In the genomic region with DNA sequence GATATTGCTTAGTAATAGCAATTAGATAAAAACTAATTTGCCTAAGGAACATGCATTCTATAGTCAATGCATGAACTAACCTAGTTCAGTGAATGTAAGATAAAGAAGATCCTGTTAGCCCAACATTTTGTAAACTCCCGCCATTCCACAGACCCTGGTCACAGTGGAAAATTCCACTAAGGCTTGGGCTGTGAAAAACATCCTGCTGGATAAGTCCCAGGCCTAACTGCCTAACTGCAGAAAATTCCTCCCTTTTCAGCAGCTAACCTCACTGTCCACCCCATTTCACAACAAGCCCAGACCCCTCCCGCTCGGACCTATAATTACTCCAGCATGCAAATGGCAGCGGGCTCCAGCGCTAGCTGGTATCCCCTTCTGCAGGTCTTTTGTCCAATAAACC, we compare ENCODE assay signal across 36 cellular contexts.
"Had no signal": no experiment of that assay in that cellular context is flagged by ENCODE, and none has a peak within 500 bp of the region (broad histone marks: within the 10 kb centered on the region; RNA-seq: fewer than 3 reads in every experiment).

No MANE protein-coding gene starts in this region.

- H3K27me3 ChIP-seq: adrenal gland, body of pancreas, breast epithelium, cardiac muscle cell, colonic mucosa, esophagus squamous epithelium, gastroesophageal sphincter had no signal

- H3K36me3 ChIP-seq: adrenal gland, breast epithelium, cardiac muscle cell, colonic mucosa, esophagus squamous epithelium, gastroesophageal sphincter, WERI-Rb-1 had no signal

- H3K4me1 ChIP-seq: adrenal gland, body of pancreas, breast epithelium, colonic mucosa, esophagus squamous epithelium, gastroesophageal sphincter had no signal

- H3K36me3 Mint-ChIP-seq: activated naive CD8-positive, alpha-beta T cell had no signal

- H3K4me3 Mint-ChIP-seq: activated B cell treated with CpG ODN at 0.5 μM for 24 hours; activated CD8-positive, alpha-beta T cell treated with anti-CD3 and anti-CD28 coated beads for 36 hours; activated naive CD8-positive, alpha-beta T cell; activated naive CD8-positive, alpha-beta T cell treated with anti-CD3 and anti-CD28 coated beads, Interleukin-2, amount 50 U/mL, for 24 hours; activated T-cell treated with anti-CD3 and anti-CD28 coated beads, Interleukin-2, amount 50 U/mL, for 4 hours; activated T-helper 17 cell treated with anti-CD3 and anti-CD28 coated beads, Interleukin-2, amount 50 U/mL, for 72 hours; T-helper 17 cell; T-helper 2 cell treated with Interferon-gamma antibody and Interleukin-4, amounts not matched to agents 5 μg/mL and 100 μg/mL, for 36 hours had no signal

- FAIRE-seq: endometrium, endothelial cell of umbilical vein had no signal

- H3K27ac Mint-ChIP-seq: activated B cell treated with CpG ODN at 0.5 μM for 24 hours; activated CD8-positive, alpha-beta T cell treated with anti-CD3 and anti-CD28 coated beads for 36 hours; activated naive CD8-positive, alpha-beta T cell; activated naive CD8-positive, alpha-beta T cell treated with anti-CD3 and anti-CD28 coated beads, Interleukin-2, amount 50 U/mL, for 24 hours; activated T-helper 17 cell treated with anti-CD3 and anti-CD28 coated beads, Interleukin-2, amount 50 U/mL, for 72 hours; T-helper 17 cell; T-helper 2 cell treated with Interferon-gamma antibody and Interleukin-4, amounts not matched to agents 5 μg/mL and 100 μg/mL, for 36 hours had no signal

- H3K27me3 Mint-ChIP-seq: activated B cell treated with CpG ODN at 0.5 μM for 24 hours; activated CD8-positive, alpha-beta T cell treated with anti-CD3 and anti-CD28 coated beads for 36 hours; activated naive CD8-positive, alpha-beta T cell; activated naive CD8-positive, alpha-beta T cell treated with anti-CD3 and anti-CD28 coated beads, Interleukin-2, amount 50 U/mL, for 24 hours; activated T-helper 17 cell treated with anti-CD3 and anti-CD28 coated beads, Interleukin-2, amount 50 U/mL, for 72 hours; T-helper 17 cell had no signal

- ATAC-seq: activated CD4-positive, CD25-positive, alpha-beta regulatory T cell treated with anti-CD3 and anti-CD28 coated beads, Interleukin-2, amount 50 U/mL, for 24 hours; activated CD8-positive, alpha-beta T cell treated with anti-CD3 and anti-CD28 coated beads for 36 hours; activated naive CD8-positive, alpha-beta T cell treated with anti-CD3 and anti-CD28 coated beads, Interleukin-2, amount 50 U/mL, for 24 hours; activated T-cell treated with anti-CD3 and anti-CD28 coated beads, Interleukin-2, amount 50 U/mL, for 4 hours; activated T-helper 17 cell treated with anti-CD3 and anti-CD28 coated beads, Interleukin-2, amount 50 U/mL, for 72 hours; body of pancreas; gastroesophageal sphincter; T-helper 17 cell had no signal

- H3K9me3 ChIP-seq: adrenal gland, body of pancreas, breast epithelium, colonic mucosa, esophagus squamous epithelium, gastroesophageal sphincter had no signal

- H3K27ac ChIP-seq: adrenal gland, body of pancreas, breast epithelium, cardiac muscle cell, colonic mucosa, epithelial cell of prostate, esophagus squamous epithelium, gastroesophageal sphincter, WERI-Rb-1 had no signal

- H3K4me1 Mint-ChIP-seq: activated B cell treated with CpG ODN at 0.5 μM for 24 hours; activated naive CD8-positive, alpha-beta T cell treated with anti-CD3 and anti-CD28 coated beads, Interleukin-2, amount 50 U/mL, for 24 hours; activated T-helper 17 cell treated with anti-CD3 and anti-CD28 coated beads, Interleukin-2, amount 50 U/mL, for 72 hours; T-helper 17 cell had no signal

- H3K4me3 ChIP-seq: adrenal gland, body of pancreas, breast epithelium, cardiac muscle cell, colonic mucosa, esophagus squamous epithelium, gastroesophageal sphincter had no signal

- DNase-seq: activated B cell treated with CpG ODN at 0.5 μM for 24 hours; activated CD4-positive, alpha-beta T cell treated with anti-CD3 and anti-CD28 coated beads for 48 hours; activated CD4-positive, alpha-beta T cell treated with anti-CD3 and anti-CD28 coated beads, Interleukin-2, amount 50 U/mL, for 1 hour; activated CD4-positive, alpha-beta T cell treated with anti-CD3 and anti-CD28 coated beads, Interleukin-2, amount 50 U/mL, for 48 hours; activated CD8-positive, alpha-beta memory T cell treated with anti-CD3 and anti-CD28 coated beads for 24 hours; activated CD8-positive, alpha-beta T cell treated with anti-CD3 and anti-CD28 coated beads for 36 hours; activated effector memory CD4-positive, alpha-beta T cell treated with Interleukin-2 at 50 U/mL for 16 hours; activated gamma-delta T cell treated with Interleukin-2 at 50 U/mL for 16 hours; activated naive CD4-positive, alpha-beta T cell treated with anti-CD3 and anti-CD28 coated beads, Interleukin-2, amount 50 U/mL, for 16 hours; activated naive CD4-positive, alpha-beta T cell treated with Interleukin-2 at 50 U/mL for 16 hours; activated naive CD8-positive, alpha-beta T cell treated with anti-CD3 and anti-CD28 coated beads, Interleukin-2, amount 50 U/mL, for 24 hours; activated T-cell treated with anti-CD3 and anti-CD28 coated beads, Interleukin-2, amount 50 U/mL, for 4 hours; adrenal gland; amygdala; aorta; body of pancreas; central memory CD4-positive, alpha-beta T cell; cerebellar nuclear complex; colonic mucosa; effector CD8-positive, alpha-beta T cell; esophagus squamous epithelium; foreskin melanocyte; T-helper 1 cell; T-helper 17 cell; T1000; WERI-Rb-1 had no signal
